ENCODE assay signal across 19 cellular contexts in genomic region chr1:169698976-169699375, GRCh38. TPM values are rescaled to one million over a fixed set of nuclear protein-coding genes. Genes with fewer than 3 reads are reported as not detected.
DNase-seq lines count a peak whose midpoint lies in the region; ATAC-seq, FAIRE-seq and TF ChIP-seq lines count a peak whose summit lies in the region.
"Had no signal": no experiment of that assay in that cellular context is flagged by ENCODE, and none has a peak within 500 bp of the region (broad histone marks: within the 10 kb centered on the region; RNA-seq: fewer than 3 reads in every experiment).

No MANE protein-coding gene starts in this region.

- H3K4me3 Mint-ChIP-seq in CD8-positive, alpha-beta memory T cell = peak overlapping the region in 6 of 7 donors; percentile 37 to 71 (median 50)
- peak overlapping the region; percentile 20 for H3K4me3 Mint-ChIP-seq in activated CD4-positive, alpha-beta memory T cell treated with anti-CD3 and anti-CD28 coated beads for 36 hours
- peak overlapping the region in 9 of 10 donors; percentile 38 to 99 (median 54) for H3K4me3 Mint-ChIP-seq in naive thymus-derived CD4-positive, alpha-beta T cell

- H3K27me3 Mint-ChIP-seq in CD8-positive, alpha-beta memory T cell = no peaks in the 10 kb centered on the region
- no peaks in the 10 kb centered on the region for H3K27me3 Mint-ChIP-seq in activated CD4-positive, alpha-beta memory T cell treated with anti-CD3 and anti-CD28 coated beads for 36 hours
- no peaks in the 10 kb centered on the region for H3K27me3 Mint-ChIP-seq in naive thymus-derived CD4-positive, alpha-beta T cell

- TF ChIP-seq CTCF in HL-60 (IDR thresholded peaks at IDR 0.05; ENCODE audit: insufficient read depth, low read length) (no peak), breast epithelium (IDR thresholded peaks at IDR 0.05) (no peak)

- H3K4me1 ChIP-seq in CD8-positive, alpha-beta memory T cell (ENCODE audit: insufficient read depth, low read length) = peaks cover 100% of the 10 kb centered on the region
- peaks cover 93 to 97% of the 10 kb centered on the region in 2 donors for H3K4me1 ChIP-seq in naive thymus-derived CD4-positive, alpha-beta T cell (ENCODE audit: control insufficient read depth in 2 of 2, insufficient read depth in 2 of 2, low read length in 2 of 2)
- no peaks in the 10 kb centered on the region for H3K4me1 ChIP-seq in breast epithelium
- no peaks in the 10 kb centered on the region for H3K4me1 ChIP-seq in small intestine (ENCODE audit: control insufficient read depth in 2 of 2, insufficient read depth in 1 of 2, low read depth in 1 of 2, low read length in 1 of 2)
- H3K4me1 ChIP-seq: right lobe of liver had no signal

- H3K27ac ChIP-seq in CD8-positive, alpha-beta memory T cell (ENCODE audit: low read depth, low read length) = no peak overlapping the region
- H3K27ac ChIP-seq in HL-60 (replicated peaks) (peak overlapping the region; percentile 75), breast epithelium (no peak overlapping the region), small intestine (ENCODE audit: low read depth in 1 of 2, low read length in 1 of 2) (no peak overlapping the region)
- H3K27ac ChIP-seq in naive thymus-derived CD4-positive, alpha-beta T cell (ENCODE audit: low read depth, low read length) = peak overlapping the region; percentile 70
- H3K27ac ChIP-seq: brain microvascular endothelial cell, right lobe of liver, SK-N-MC had no signal

- no peaks in the 10 kb centered on the region for H3K9me3 Mint-ChIP-seq in CD8-positive, alpha-beta memory T cell
- H3K9me3 Mint-ChIP-seq in activated CD4-positive, alpha-beta memory T cell treated with anti-CD3 and anti-CD28 coated beads for 36 hours = no peaks in the 10 kb centered on the region
- peaks cover 0 to 4% (median 0%) of the 10 kb centered on the region in 11 donors for H3K9me3 Mint-ChIP-seq in naive thymus-derived CD4-positive, alpha-beta T cell

- no peak for TF ChIP-seq POLR2A in breast epithelium (IDR thresholded peaks at IDR 0.05)

- H3K27me3 ChIP-seq in CD8-positive, alpha-beta memory T cell (ENCODE audit: insufficient read depth, low read length, poor library complexity, severe bottlenecking) = no peaks in the 10 kb centered on the region
- H3K27me3 ChIP-seq in HL-60 (ENCODE audit: insufficient read depth, poor library complexity, severe bottlenecking) (no peaks in the 10 kb centered on the region), breast epithelium (no peaks in the 10 kb centered on the region), small intestine (ENCODE audit: control insufficient read depth in 2 of 2, insufficient read depth in 2 of 2, low read length in 2 of 2) (peaks cover 0 to 3% of the 10 kb centered on the region in 2 donors)
- no peaks in the 10 kb centered on the region for H3K27me3 ChIP-seq in naive thymus-derived CD4-positive, alpha-beta T cell (ENCODE audit: control insufficient read depth in 2 of 2, insufficient read depth in 2 of 2, low read length in 2 of 2)
- H3K27me3 ChIP-seq: brain microvascular endothelial cell, right lobe of liver had no signal

- POLR2A ChIA-PET in CD8-positive, alpha-beta memory T cell (lab: Charles Lee) = interaction anchor here (1.3 kb wide), 1 partner anchor 9 kb away, joined by 4 read pairs; no protein-coding TSS in a partner anchor
- POLR2A ChIA-PET in activated CD4-positive, alpha-beta memory T cell treated with anti-CD3 and anti-CD28 coated beads for 36 hours (lab: Charles Lee) = interaction anchor here (0.9 to 1.1 kb wide), 2 partner anchors 17 to 19 kb away, joined by 3 read pairs; no protein-coding TSS in a partner anchor
- POLR2A ChIA-PET in naive thymus-derived CD4-positive, alpha-beta T cell (lab: Charles Lee) = interaction anchor here (1.0 to 13.0 kb wide), 7 partner anchors 8 to 97 kb away, joined by 3 to 216 read pairs (median 5); no protein-coding TSS in a partner anchor

- no peak overlapping the region for H3K4me3 ChIP-seq in CD8-positive, alpha-beta memory T cell (ENCODE audit: low read length)
- no peak overlapping the region for H3K4me3 ChIP-seq in HL-60 (replicated peaks; ENCODE audit: insufficient read depth, low read length)
- H3K4me3 ChIP-seq in naive thymus-derived CD4-positive, alpha-beta T cell (ENCODE audit: low read length) = peak overlapping the region; percentile 15
- H3K4me3 ChIP-seq in breast epithelium = no peak overlapping the region
- H3K4me3 ChIP-seq in small intestine (ENCODE audit: low read depth in 1 of 2, low read length in 2 of 2) = no peak overlapping the region
- H3K4me3 ChIP-seq: K562, lung, right lobe of liver, SK-N-MC had no signal

- peaks cover 10 to 50% (median 40%) of the 10 kb centered on the region in 3 donors for H3K36me3 Mint-ChIP-seq in CD8-positive, alpha-beta memory T cell
- peaks cover 53% of the 10 kb centered on the region for H3K36me3 Mint-ChIP-seq in activated CD4-positive, alpha-beta memory T cell treated with anti-CD3 and anti-CD28 coated beads for 36 hours
- H3K36me3 Mint-ChIP-seq in naive thymus-derived CD4-positive, alpha-beta T cell = peaks cover 54 to 82% (median 76%) of the 10 kb centered on the region in 5 donors

- no peak for FAIRE-seq in small intestine (lab: Jason Lieb, UNC)
- FAIRE-seq: K562 had no signal

- intact Hi-C loops in activated CD4-positive, alpha-beta memory T cell treated with anti-CD3 and anti-CD28 coated beads for 36 hours (cut with micrococcal nuclease) = loop anchor here (5.0 to 10.0 kb wide), 3 partner anchors 368 to 1164 kb away; no protein-coding TSS in a partner anchor
- intact Hi-C loops in naive thymus-derived CD4-positive, alpha-beta T cell (cut with micrococcal nuclease) = loop anchor here (1.0 to 10.0 kb wide), 7 partner anchors 9 to 1788 kb away; partner anchors contain the start of genes ATP1B1 (in 1 of the 2), KIFAP3 (in 1 of the 2), METTL18 (in 1 of the 2) and PRRC2C (in 1 of the 2)
- intact Hi-C loops in breast epithelium (cut with DNase I; ENCODE audit: low total_unique reads) = no loop called here

- CTCF ChIA-PET in CD8-positive, alpha-beta memory T cell (lab: Charles Lee) = interaction anchor here (1.2 to 1.4 kb wide), 2 partner anchors 13 to 97 kb away, joined by 4 read pairs; no protein-coding TSS in a partner anchor
- CTCF ChIA-PET in activated CD4-positive, alpha-beta memory T cell treated with anti-CD3 and anti-CD28 coated beads for 36 hours (lab: Charles Lee) = interaction anchor here (2.5 to 5.4 kb wide), 2 partner anchors 13 to 97 kb away, joined by 19 to 38 read pairs; no protein-coding TSS in a partner anchor
- CTCF ChIA-PET in naive thymus-derived CD4-positive, alpha-beta T cell (lab: Charles Lee) = interaction anchor here (1.0 to 1.9 kb wide), 3 partner anchors 9 to 112 kb away, joined by 3 to 7 read pairs (median 6); partner anchors contain the start of gene F5

- no peak for DNase-seq in CD8-positive, alpha-beta memory T cell
- DNase-seq in HL-60 (ENCODE audit: low read depth in 1 of 2, low spot score in 1 of 2) = peak in 1 of 2 experiments; percentile 61
- DNase-seq in activated CD4-positive, alpha-beta memory T cell treated with anti-CD3 and anti-CD28 coated beads for 36 hours = peak; percentile 28
- no peak for DNase-seq in naive thymus-derived CD4-positive, alpha-beta T cell
- DNase-seq in breast epithelium (ENCODE audit: low spot score in 2 of 2) = no peak
- DNase-seq in small intestine = no peak
- DNase-seq: brain microvascular endothelial cell; foreskin fibroblast; GOT3; NCI-H1436 treated with DMSO at 0.1 percent for 48 hours; NCI-H446 treated with DMSO at 0.1 percent for 48 hours; OCI-M1; right lobe of liver; stimulated activated CD4-positive, alpha-beta T cell treated with anti-CD3 and anti-CD28 coated beads, Interleukin-4, amount 100 ng/mL, for 24 hours had no signal

- H3K9me3 ChIP-seq in CD8-positive, alpha-beta memory T cell (ENCODE audit: low read length) = no peaks in the 10 kb centered on the region
- H3K9me3 ChIP-seq in naive thymus-derived CD4-positive, alpha-beta T cell (ENCODE audit: control insufficient read depth in 2 of 3, low read length in 3 of 3) = no peaks in the 10 kb centered on the region
- H3K9me3 ChIP-seq in breast epithelium (no peaks in the 10 kb centered on the region), small intestine (ENCODE audit: control insufficient read depth, low read depth) (no peaks in the 10 kb centered on the region)
- H3K9me3 ChIP-seq: right lobe of liver had no signal

- H3K27ac Mint-ChIP-seq in CD8-positive, alpha-beta memory T cell = peak overlapping the region in 7 of 8 donors; percentile 39 to 83 (median 60)
- H3K27ac Mint-ChIP-seq in activated CD4-positive, alpha-beta memory T cell treated with anti-CD3 and anti-CD28 coated beads for 36 hours = peak overlapping the region; percentile 89
- H3K27ac Mint-ChIP-seq in naive thymus-derived CD4-positive, alpha-beta T cell = peak overlapping the region in 6 of 9 donors; percentile 52 to 97 (median 88)

- WGBS in small intestine, 3 donors = 51 to 69% (median 53%) methylated on average over 3 of the region's 3 CpGs

- peaks cover 92 to 98% (median 96%) of the 10 kb centered on the region in 3 donors for H3K4me1 Mint-ChIP-seq in CD8-positive, alpha-beta memory T cell
- H3K4me1 Mint-ChIP-seq in activated CD4-positive, alpha-beta memory T cell treated with anti-CD3 and anti-CD28 coated beads for 36 hours (ENCODE audit: low read depth) = peaks cover 96% of the 10 kb centered on the region
- H3K4me1 Mint-ChIP-seq in naive thymus-derived CD4-positive, alpha-beta T cell = peaks cover 38 to 98% (median 92%) of the 10 kb centered on the region in 7 donors

- ATAC-seq in naive thymus-derived CD4-positive, alpha-beta T cell = no peak
- ATAC-seq in HG02588 (IDR thresholded peaks at IDR 0.05; ENCODE audit: unreplicated experiment) (no peak), esophagus mucosa (no peak)
- ATAC-seq: K562, right lobe of liver had no signal

- H3K36me3 ChIP-seq in CD8-positive, alpha-beta memory T cell (ENCODE audit: insufficient read depth, low read length) = peaks cover 24% of the 10 kb centered on the region
- H3K36me3 ChIP-seq in naive thymus-derived CD4-positive, alpha-beta T cell (ENCODE audit: control insufficient read depth in 2 of 3, insufficient read depth in 3 of 3, low read length in 3 of 3) = peaks cover 5 to 42% (median 31%) of the 10 kb centered on the region in 3 experiments
- H3K36me3 ChIP-seq in breast epithelium = no peaks in the 10 kb centered on the region
- H3K36me3 ChIP-seq in small intestine (ENCODE audit: control insufficient read depth in 2 of 2, insufficient read depth in 2 of 2, low read length in 2 of 2) = no peaks in the 10 kb centered on the region
- H3K36me3 ChIP-seq: brain microvascular endothelial cell, right lobe of liver had no signal

RNA-seq across cellular contexts. Expression of gene SELL, which starts 12.4 kb away (rescaled TPM):
- 10 to 100 TPM; 48.2 to 48.5 TPM for total RNA-seq in CD8-positive, alpha-beta memory T cell
- 871 TPM for polyA plus RNA-seq in CD8-positive, alpha-beta memory T cell
- total RNA-seq in activated CD4-positive, alpha-beta memory T cell treated with anti-CD3 and anti-CD28 coated beads for 36 hours = 100 to 1,000 TPM; 103 to 110 TPM
- 100 to 1,000 TPM; 303 to 633 (median 519) TPM for total RNA-seq in naive thymus-derived CD4-positive, alpha-beta T cell
- polyA plus RNA-seq in naive thymus-derived CD4-positive, alpha-beta T cell = 1,000 to 10,000 TPM; 2,291 to 2,521 TPM
- total RNA-seq in breast epithelium (1 to 10 TPM; 1.9 to 2.3 (median 2.0) TPM), esophagus mucosa (1.0 TPM)
- 1 to 10 TPM; 1.1 to 1.6 (median 1.6) TPM for polyA plus RNA-seq in small intestine
- polyA plus RNA-seq: K562 had no signal

RNA-seq across cellular contexts. Expression of gene SELE, which starts 34.9 kb away (rescaled TPM):
- total RNA-seq in CD8-positive, alpha-beta memory T cell = not detected
- polyA plus RNA-seq in CD8-positive, alpha-beta memory T cell = 0.06 TPM
- not detected for total RNA-seq in activated CD4-positive, alpha-beta memory T cell treated with anti-CD3 and anti-CD28 coated beads for 36 hours
- total RNA-seq in naive thymus-derived CD4-positive, alpha-beta T cell = not detected
- polyA plus RNA-seq in naive thymus-derived CD4-positive, alpha-beta T cell = not detected
- total RNA-seq in breast epithelium = 1 to 10 TPM in 2 of 3 donors, under 1 TPM in 1; 0.66 to 5.0 (median 1.4) TPM
- polyA plus RNA-seq in small intestine = 1 to 10 TPM in 1 of 3 donors, under 1 TPM in 2; 0.22 to 3.1 (median 0.27) TPM
- 0.56 TPM for total RNA-seq in esophagus mucosa
- total RNA-seq: K562 had no signal

Comparison
In these comparisons a context has a peak if more than half of its experiments do, and no peak if none do; other contexts are left out.
1. H3K27ac ChIP-seq: peak in HL-60 (single experiment) and naive thymus-derived CD4-positive, alpha-beta T cell (single experiment); none in CD8-positive, alpha-beta memory T cell (single experiment), breast epithelium (0 of 2) and small intestine (0 of 2).
2. RNA of gene SELL, which starts 12.4 kb away (total RNA-seq): 303 to 633 TPM in naive thymus-derived CD4-positive, alpha-beta T cell, 103 to 110 TPM in activated CD4-positive, alpha-beta memory T cell treated with anti-CD3 and anti-CD28 coated beads for 36 hours and 48.2 to 48.5 TPM in CD8-positive, alpha-beta memory T cell; 1.9 to 2.3 TPM in breast epithelium and 1.0 TPM in esophagus mucosa (single experiment); every median in the first group is over 10 times any median in the second.
3. Peak in every context shown above with its lines, with median percentiles within 50 percentile points of each other: H3K27ac Mint-ChIP-seq and H3K4me3 Mint-ChIP-seq.